9 cellular contexts compared by ENCODE assay signal in genomic region chr5:76372320-76373054, GRCh38. TPM values are rescaled to one million over a fixed set of nuclear protein-coding genes. Genes with fewer than 3 reads are reported as not detected.
DNase-seq lines count a peak whose midpoint lies in the region; ATAC-seq, FAIRE-seq and TF ChIP-seq lines count a peak whose summit lies in the region.
"Had no signal": no experiment of that assay in that cellular context is flagged by ENCODE, and none has a peak within 500 bp of the region (broad histone marks: within the 10 kb centered on the region; RNA-seq: fewer than 3 reads in every experiment).

No MANE protein-coding gene starts in this region.

- DNase-seq in AG09319 (ENCODE audit: extremely low read depth, low read depth) (peak; percentile 27), HT-29 (ENCODE audit: low spot score) (peak; percentile 83), amniotic epithelial cell (ENCODE audit: low read depth) (peak; percentile 87), keratinocyte (ENCODE audit: low read depth, low spot score) (peak; percentile 76), vagina (ENCODE audit: extremely low spot score in 2 of 2) (no peak), NCI-H146 (lab: John Stamatoyannopoulos, UW) (no peak)

- H3K4me2 ChIP-seq in keratinocyte (ENCODE audit: control insufficient read depth, extremely low read depth, insufficient read depth, low read depth, low read length), result peak overlapping the region; percentile 57

- ATAC-seq in GM21529 (IDR thresholded peaks at IDR 0.05; ENCODE audit: unreplicated experiment) (no peak), HG03457 (IDR thresholded peaks at IDR 0.05; ENCODE audit: unreplicated experiment) (no peak)

- H3K79me2 ChIP-seq in keratinocyte (ENCODE audit: control insufficient read depth, insufficient read depth, low read length), result no peaks in the 10 kb centered on the region

- H3K36me3 ChIP-seq in keratinocyte (ENCODE audit: control insufficient read depth in 2 of 2, extremely low read depth in 1 of 2, insufficient read depth in 2 of 2, low read length in 2 of 2) (no peaks in the 10 kb centered on the region), vagina (no peaks in the 10 kb centered on the region)

- H3K4me1 ChIP-seq in keratinocyte (ENCODE audit: control insufficient read depth, extremely low read depth, insufficient read depth, low read length), result peaks cover 14% of the 10 kb centered on the region
- H3K4me1 ChIP-seq in vagina, result peaks cover 11% of the 10 kb centered on the region

- peaks cover 4% of the 10 kb centered on the region for H4K20me1 ChIP-seq in keratinocyte (ENCODE audit: control insufficient read depth, extremely low read depth, insufficient read depth, low read length)

- peak overlapping the region; percentile 12 for H3K27ac ChIP-seq in keratinocyte (ENCODE audit: control insufficient read depth, insufficient read depth, low read length)
- no peak overlapping the region for H3K27ac ChIP-seq in vagina

- H3K4me3 ChIP-seq in keratinocyte (ENCODE audit: control insufficient read depth in 2 of 3, extremely low read depth in 1 of 3, insufficient read depth in 2 of 3, low read depth in 1 of 3, low read length in 3 of 3) (no peak overlapping the region), vagina (no peak overlapping the region)

- intact Hi-C loops in vagina (cut with DNase I), result no loop called here

- TF ChIP-seq POLR2A in vagina (IDR thresholded peaks at IDR 0.05), result no peak

- TF ChIP-seq CTCF in AG09319 (IDR thresholded peaks at IDR 0.05; ENCODE audit: low read depth, low read length) (no peak), keratinocyte (optimal IDR thresholded peaks at IDR 0.05 in 1 of 3, IDR thresholded peaks at IDR 0.05 in 1 of 3, conservative IDR thresholded peaks at IDR 0.05 in 1 of 3; ENCODE audit: extremely low read depth in 1 of 3, insufficient read depth in 2 of 3, low read length in 3 of 3) (no peak), vagina (IDR thresholded peaks at IDR 0.05) (no peak)

- no peaks in the 10 kb centered on the region for H3K27me3 ChIP-seq in keratinocyte (ENCODE audit: control insufficient read depth, extremely low read depth, insufficient read depth, low read length)
- H3K27me3 ChIP-seq in vagina, result no peaks in the 10 kb centered on the region

- no peaks in the 10 kb centered on the region for H3K9me1 ChIP-seq in keratinocyte (ENCODE audit: control insufficient read depth, extremely low read depth, insufficient read depth, low read length)

- no peaks in the 10 kb centered on the region for H3K9me3 ChIP-seq in keratinocyte (ENCODE audit: control insufficient read depth, low read depth, low read length)
- no peaks in the 10 kb centered on the region for H3K9me3 ChIP-seq in vagina

- peak; percentile 98 for FAIRE-seq in keratinocyte (lab: Jason Lieb, UNC)
- FAIRE-seq: TTC549 had no signal

- dilution Hi-C loops in keratinocyte (cut with MboI; ENCODE audit: extremely low pct_ligation_motif_present, low sequenced_read_pairs), result no loop called here

- H3K9ac ChIP-seq in keratinocyte (ENCODE audit: control insufficient read depth, extremely low read depth, insufficient read depth, low read length), result no peak overlapping the region

- H2AFZ ChIP-seq in keratinocyte (ENCODE audit: control insufficient read depth, low read length), result no peak overlapping the region

RNA-seq across cellular contexts. Expression of gene IQGAP2, which starts 30.6 kb away (rescaled TPM):
- 18.6 and 19.4 TPM in 2 replicates for total RNA-seq in HT-29 (2014; rRNA removed; shearing (Covaris generic))
- polyA plus RNA-seq in keratinocyte, result 0.05 to 0.18 TPM (median 0.14 TPM) in 3 replicates
- polyA plus RNA-seq in keratinocyte (2011; ENCODE audit: low read depth), result 0.29 TPM
- polyA plus RNA-seq in keratinocyte (2011; cell fraction: cytosol; rRNA removed), result 0.06 and 0.09 TPM in 2 replicates
- polyA plus RNA-seq in keratinocyte (2011; cell fraction: nucleus; rRNA removed), result 0.28 TPM in 1 of 2 replicates, not detected in the other
- not detected in 2 replicates for polyA plus RNA-seq in keratinocyte (2012; ENCODE audit: low replicate concordance)
- 1.2 TPM in 1 of 3 replicates, not detected in the others for polyA minus RNA-seq in keratinocyte
- polyA minus RNA-seq in keratinocyte (2011; cell fraction: cytosol; rRNA and poly(A)+ RNA removed), result not detected
- not detected in 2 replicates for polyA minus RNA-seq in keratinocyte (2011; cell fraction: nucleus; rRNA and poly(A)+ RNA removed)
- 8.6 TPM for total RNA-seq in vagina

Comparison
In these comparisons a context has a peak if more than half of its experiments do, and no peak if none do; other contexts are left out.
1. DNase-seq: peak in AG09319 (single experiment), HT-29 (single experiment), amniotic epithelial cell (single experiment) and keratinocyte (single experiment); none in vagina (0 of 2) and NCI-H146 (single experiment).